Comparison of ENCODE assay signal across 8 cellular contexts in genomic region chr2:197212344-197213262, GRCh38.
DNase-seq lines count a peak whose midpoint lies in the region; ATAC-seq, FAIRE-seq and TF ChIP-seq lines count a peak whose summit lies in the region.
"Had no signal": no experiment of that assay in that cellular context is flagged by ENCODE, and none has a peak within 500 bp of the region (broad histone marks: within the 10 kb centered on the region; RNA-seq: fewer than 3 reads in every experiment).

No MANE protein-coding gene starts in this region.

- H3K9me3 Mint-ChIP-seq in T-cell, result no peaks in the 10 kb centered on the region

- DNase-seq in GM18507 (ENCODE audit: extremely low spot score, insufficient read length, low read depth), result no peak
- DNase-seq in T-cell, result peak in 22 of 34 experiments; percentile 17 to 70 (median 37)
- DNase-seq in fibroblast of pulmonary artery (ENCODE audit: low read depth), result peak; percentile 23
- no peak for DNase-seq in spleen
- DNase-seq in SHP77 (lab: John Stamatoyannopoulos, UW), result no peak
- no peak for DNase-seq in GM19240 (ENCODE audit: insufficient read length, low spot score)
- no peak for DNase-seq in GM10266 (ENCODE audit: extremely low spot score)
- DNase-seq: NCI-H187 treated with DMSO at 0.1 percent for 48 hours had no signal

- TF ChIP-seq POLR2A in spleen (IDR thresholded peaks at IDR 0.05), result no peak

- intact Hi-C loops in spleen (cut with DNase I; ENCODE audit: low total_unique reads), result no loop called here

- H3K27ac ChIP-seq in spleen, result peak overlapping the region; percentile 69 to 93 (median 84)

- peaks cover 97 to 99% (median 99%) of the 10 kb centered on the region in 3 donors for H3K4me1 Mint-ChIP-seq in T-cell

- H3K36me3 ChIP-seq in spleen, result peaks cover 0 to 5% (median 0%) of the 10 kb centered on the region in 6 donors

- H3K4me1 ChIP-seq in spleen, result peaks cover 73 to 100% (median 100%) of the 10 kb centered on the region in 6 donors

- H3K36me3 Mint-ChIP-seq in T-cell, result peaks cover 8% of the 10 kb centered on the region

- peak overlapping the region; percentile 98 to 99 for H3K27ac Mint-ChIP-seq in T-cell

- peak; percentile 43 to 54 (median 47) for ATAC-seq in T-cell (replicated peaks in 1 of 4)

- FAIRE-seq in GM18507 (lab: Jason Lieb, UNC), result peak; percentile 90

- no peak for TF ChIP-seq CTCF in fibroblast of pulmonary artery (IDR thresholded peaks at IDR 0.05; ENCODE audit: low read length, missing control alignments)
- TF ChIP-seq CTCF in spleen (IDR thresholded peaks at IDR 0.05 in 8 of 11, conservative IDR thresholded peaks at IDR 0.05 in 3 of 11), result no peak
- no peak for TF ChIP-seq CTCF in GM10266 (IDR thresholded peaks at IDR 0.05; ENCODE audit: control insufficient read depth, insufficient read depth, low read depth, missing control alignments)

- no peaks in the 10 kb centered on the region for H3K27me3 Mint-ChIP-seq in T-cell

- H3K27me3 ChIP-seq in spleen (replicated peaks in 1 of 7), result no peaks in the 10 kb centered on the region

- H3K9me3 ChIP-seq in spleen, result no peaks in the 10 kb centered on the region

- H3K4me3 ChIP-seq in fibroblast of pulmonary artery (replicated peaks; ENCODE audit: low read depth, low read length) (no peak overlapping the region), spleen (peak overlapping the region in 1 of 8 donors; percentile 18)

- POLR2A ChIA-PET in T-cell (lab: Charles Lee), result interaction anchor here (0.5 to 1.6 kb wide), 8 partner anchors 9 to 93 kb away, joined by 3 to 4 read pairs (median 3); no protein-coding TSS in a partner anchor

- 37 to 48% (median 41%) methylated on average over 8 of the region's 8 CpGs for WGBS in spleen, 5 donors

- H3K4me3 Mint-ChIP-seq in T-cell, result peak overlapping the region; percentile 57 to 79 (median 68)

- CTCF ChIA-PET in T-cell (lab: Charles Lee), result interaction anchor here (0.5 to 2.5 kb wide), 13 partner anchors 13 to 98 kb away, joined by 3 to 12 read pairs (median 3); partner anchors contain the start of gene ANKRD44 (in 1 of the 2)

Comparison
In these comparisons a context has a peak if more than half of its experiments do, and no peak if none do; other contexts are left out.
1. DNase-seq: peak in T-cell (22 of 34) and fibroblast of pulmonary artery (single experiment); none in GM18507 (single experiment), spleen (single experiment), SHP77 (0 of 2), GM19240 (single experiment) and GM10266 (single experiment).